Comparison of ENCODE assay signal across 8 cellular contexts in the genomic region with DNA sequence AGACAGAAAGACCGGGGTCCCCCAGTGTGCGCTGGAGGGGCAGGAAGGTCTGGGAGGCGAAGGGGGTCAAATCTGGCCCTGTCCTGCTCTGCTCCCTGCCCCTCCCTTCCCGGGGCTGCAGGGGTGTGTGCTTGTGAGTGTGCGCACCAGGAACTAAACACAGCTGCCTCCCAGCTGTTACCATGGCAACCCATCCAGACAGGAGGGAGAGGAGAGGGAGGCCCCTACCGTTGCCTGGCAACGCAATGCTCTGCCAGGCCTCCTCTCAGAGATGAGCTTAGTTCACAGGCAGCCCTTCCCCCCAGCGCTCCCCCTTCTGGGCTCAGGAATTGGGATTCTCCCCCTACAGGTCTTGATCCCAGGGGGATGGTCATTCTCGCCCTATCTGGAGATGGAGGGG. TPM values are rescaled to one million over a fixed set of nuclear protein-coding genes. Genes with fewer than 3 reads are reported as not detected.
A peak's percentile ranks its signal among the peaks of the same experiment; 100 is the strongest.
DNase-seq lines count a peak whose midpoint lies in the region; ATAC-seq and TF ChIP-seq lines count a peak whose summit lies in the region.

No MANE protein-coding gene starts in this region.

- no peaks in the 10 kb centered on the region for H3K36me3 Mint-ChIP-seq in T-helper 2 cell treated with Interferon-gamma antibody and Interleukin-4, amounts not matched to agents 5 μg/mL and 100 μg/mL, for 36 hours (ENCODE audit: low read depth)

- no peak overlapping the region for H3K4me2 ChIP-seq in mesenchymal stem cell (ENCODE audit: low read length, poor library complexity, severe bottlenecking)

- DNase-seq in EH (ENCODE audit: low read depth) (peak; percentile 91), Kasumi-1 (lab: John Stamatoyannopoulos, UW) (peak; percentile 19 to 50), NT2/D1 (ENCODE audit: low read depth, low spot score) (peak; percentile 99), brain microvascular endothelial cell (peak; percentile 92), mesenchymal stem cell (peak; percentile 96), tibial artery (no peak)
- DNase-seq in T-helper 2 cell treated with Interferon-gamma antibody and Interleukin-4, amounts not matched to agents 5 μg/mL and 100 μg/mL, for 36 hours (ENCODE audit: low spot score), result no peak

- no peak overlapping the region for H3K18ac ChIP-seq in mesenchymal stem cell (ENCODE audit: low read depth in 1 of 2, low read length in 2 of 2)

- H2BK15ac ChIP-seq in mesenchymal stem cell (ENCODE audit: low read depth, poor library complexity, severe bottlenecking), result no peak overlapping the region

- no peak overlapping the region for H3K4me3 Mint-ChIP-seq in T-helper 2 cell treated with Interferon-gamma antibody and Interleukin-4, amounts not matched to agents 5 μg/mL and 100 μg/mL, for 36 hours

- H3K27ac Mint-ChIP-seq in T-helper 2 cell treated with Interferon-gamma antibody and Interleukin-4, amounts not matched to agents 5 μg/mL and 100 μg/mL, for 36 hours, result no peak overlapping the region

- TF ChIP-seq CTCF in brain microvascular endothelial cell (IDR thresholded peaks at IDR 0.05; ENCODE audit: low read depth, low read length, missing control alignments) (no peak), tibial artery (IDR thresholded peaks at IDR 0.05) (no peak)

- H2BK120ac ChIP-seq in mesenchymal stem cell (ENCODE audit: low read depth, low read length), result no peak overlapping the region

- no peak overlapping the region for H3K14ac ChIP-seq in mesenchymal stem cell (ENCODE audit: low read length in 2 of 2)

- no peak overlapping the region for H2BK5ac ChIP-seq in mesenchymal stem cell (ENCODE audit: low read depth, low read length, poor library complexity, severe bottlenecking)

- H3K79me1 ChIP-seq in mesenchymal stem cell (replicated peaks; ENCODE audit: low read length, poor library complexity, severe bottlenecking), result no peaks in the 10 kb centered on the region

- no peak overlapping the region for H2BK12ac ChIP-seq in mesenchymal stem cell (ENCODE audit: low read length in 2 of 2)

- H3K27me3 ChIP-seq in NT2/D1 (ENCODE audit: insufficient read depth, insufficient read length) (peaks cover 14% of the 10 kb centered on the region), brain microvascular endothelial cell (replicated peaks) (no peaks in the 10 kb centered on the region), mesenchymal stem cell (ENCODE audit: control insufficient read depth in 1 of 2, insufficient read depth in 1 of 2, low read length in 2 of 2) (no peaks in the 10 kb centered on the region), tibial artery (peaks cover 0 to 50% of the 10 kb centered on the region in 2 donors)

- H3K9me3 ChIP-seq in NT2/D1 (ENCODE audit: insufficient read depth, low read length) (no peaks in the 10 kb centered on the region), mesenchymal stem cell (ENCODE audit: control insufficient read depth, low read length) (no peaks in the 10 kb centered on the region), tibial artery (no peaks in the 10 kb centered on the region)

- H3K9ac ChIP-seq in NT2/D1 (ENCODE audit: insufficient read length, low read depth) (no peak overlapping the region), mesenchymal stem cell (ENCODE audit: low read length) (no peak overlapping the region)

- peaks cover 20% of the 10 kb centered on the region for H3K4me1 ChIP-seq in NT2/D1 (ENCODE audit: insufficient read depth, insufficient read length)
- H3K4me1 ChIP-seq in mesenchymal stem cell (ENCODE audit: control insufficient read depth, insufficient read depth, low read depth, low read length), result peaks cover 23% of the 10 kb centered on the region
- H3K4me1 ChIP-seq in tibial artery, result peaks cover 0 to 9% (median 6%) of the 10 kb centered on the region in 4 donors

- no peak for ATAC-seq in HG03571 (IDR thresholded peaks at IDR 0.05; ENCODE audit: unreplicated experiment)

- H4K8ac ChIP-seq in mesenchymal stem cell (ENCODE audit: low read length), result no peak overlapping the region

- no peak overlapping the region for H3K23ac ChIP-seq in mesenchymal stem cell (ENCODE audit: low read length in 2 of 2)

- H3K4ac ChIP-seq in mesenchymal stem cell (ENCODE audit: low read depth in 1 of 2, low read length in 2 of 2), result peak overlapping the region in 1 of 2 experiments; percentile 38

- intact Hi-C loops in tibial artery (cut with DNase I; ENCODE audit: low total_unique reads), result no loop called here

- no peak overlapping the region for H4K91ac ChIP-seq in mesenchymal stem cell (ENCODE audit: low read length)

- 71% methylated on average over 3 of the region's 9 CpGs for WGBS in mesenchymal stem cell

- in situ Hi-C loops in brain microvascular endothelial cell (cut with HindIII; ENCODE audit: low pct_ligation_motif_present, low sequenced_read_pairs), result no loop called here

- H3K27ac ChIP-seq in brain microvascular endothelial cell (no peak overlapping the region), mesenchymal stem cell (ENCODE audit: low read length, poor library complexity, severe bottlenecking) (no peak overlapping the region), tibial artery (no peak overlapping the region)

- H2AK5ac ChIP-seq in mesenchymal stem cell (ENCODE audit: low read length, severe bottlenecking), result no peak overlapping the region

- H3K9me3 Mint-ChIP-seq in T-helper 2 cell treated with Interferon-gamma antibody and Interleukin-4, amounts not matched to agents 5 μg/mL and 100 μg/mL, for 36 hours, result no peaks in the 10 kb centered on the region

- H3K4me3 ChIP-seq in NT2/D1 (ENCODE audit: insufficient read length, low read depth) (no peak overlapping the region), brain microvascular endothelial cell (ENCODE audit: low read depth, low read length) (no peak overlapping the region), mesenchymal stem cell (ENCODE audit: insufficient read depth in 1 of 2, low read depth in 1 of 2, low read length in 2 of 2) (no peak overlapping the region), tibial artery (no peak overlapping the region)

- peaks cover 23% of the 10 kb centered on the region for H3K27me3 Mint-ChIP-seq in T-helper 2 cell treated with Interferon-gamma antibody and Interleukin-4, amounts not matched to agents 5 μg/mL and 100 μg/mL, for 36 hours (ENCODE audit: low read depth)

- H3K36me3 ChIP-seq in NT2/D1 (ENCODE audit: insufficient read depth, insufficient read length, low read length), result no peaks in the 10 kb centered on the region
- no peaks in the 10 kb centered on the region for H3K36me3 ChIP-seq in brain microvascular endothelial cell (replicated peaks)
- H3K36me3 ChIP-seq in mesenchymal stem cell (ENCODE audit: control insufficient read depth in 1 of 2, insufficient read depth in 2 of 2, low read depth in 1 of 2, low read length in 2 of 2), result peaks cover 0 to 8% of the 10 kb centered on the region in 2 experiments
- no peaks in the 10 kb centered on the region for H3K36me3 ChIP-seq in tibial artery

- peaks cover 9% of the 10 kb centered on the region for H3K4me1 Mint-ChIP-seq in T-helper 2 cell treated with Interferon-gamma antibody and Interleukin-4, amounts not matched to agents 5 μg/mL and 100 μg/mL, for 36 hours (ENCODE audit: low read depth)

- no peak overlapping the region for H2AFZ ChIP-seq in mesenchymal stem cell (ENCODE audit: low read depth, low read length)

RNA-seq across cellular contexts. Expression of a gene that starts 6.1 kb away (rescaled TPM):
- 0.57 TPM for polyA plus RNA-seq in mesenchymal stem cell (2013, experiment 1 of 2)
- polyA plus RNA-seq in mesenchymal stem cell (2013, experiment 2 of 2), result 0.58 TPM

RNA-seq across cellular contexts. Expression of a gene that starts 10.8 kb away (rescaled TPM):
- 47.5 TPM for polyA plus RNA-seq in mesenchymal stem cell (2013, experiment 1 of 2)
- 47.0 TPM for polyA plus RNA-seq in mesenchymal stem cell (2013, experiment 2 of 2)

RNA-seq across cellular contexts. Expression of a gene that starts 25.8 kb away (rescaled TPM):
- 0.47 TPM for polyA plus RNA-seq in mesenchymal stem cell (2013, experiment 1 of 2)
- 0.56 TPM for polyA plus RNA-seq in mesenchymal stem cell (2013, experiment 2 of 2)

RNA-seq across cellular contexts. Expression of a gene that starts 49.2 kb away (rescaled TPM):
- polyA plus RNA-seq in mesenchymal stem cell (2013, experiment 1 of 2), result 5.6 TPM
- polyA plus RNA-seq in mesenchymal stem cell (2013, experiment 2 of 2), result 5.7 TPM

RNA-seq across cellular contexts. Expression of a gene that starts 53.5 kb away (rescaled TPM):
- 45.2 TPM for polyA plus RNA-seq in mesenchymal stem cell (2013, experiment 1 of 2)
- polyA plus RNA-seq in mesenchymal stem cell (2013, experiment 2 of 2), result 47.7 TPM

Comparison
In these comparisons a context has a peak if more than half of its experiments do, and no peak if none do; other contexts are left out.
1. DNase-seq: peak in EH (single experiment), Kasumi-1 (2 of 2), NT2/D1 (single experiment), brain microvascular endothelial cell (single experiment) and mesenchymal stem cell (single experiment); none in tibial artery (0 of 2) and T-helper 2 cell treated with Interferon-gamma antibody and Interleukin-4, amounts not matched to agents 5 μg/mL and 100 μg/mL, for 36 hours (single experiment).